Comparison of ENCODE assay signal across 13 cellular contexts in genomic region chr9:79610019-79610760, GRCh38. TPM values are rescaled to one million over a fixed set of nuclear protein-coding genes. Genes with fewer than 3 reads are reported as not detected.
DNase-seq lines count a peak whose midpoint lies in the region; ATAC-seq and TF ChIP-seq lines count a peak whose summit lies in the region.
"Had no signal": no experiment of that assay in that cellular context is flagged by ENCODE, and none has a peak within 500 bp of the region (broad histone marks: within the 10 kb centered on the region; RNA-seq: fewer than 3 reads in every experiment).

No MANE protein-coding gene starts in this region.

- in situ Hi-C loops in ACHN (cut with HindIII; ENCODE audit: low pct_ligation_motif_present, low pct_unique_long_range_greater_than_20kb, low sequenced_read_pairs), result no loop called here

- TF ChIP-seq RAD21 in SK-N-SH (IDR thresholded peaks at IDR 0.05; ENCODE audit: low read length), result peak; percentile 51

- no peak overlapping the region for H2AFZ ChIP-seq in SK-N-SH (ENCODE audit: low read depth)

- H3K27ac ChIP-seq in SK-N-SH (ENCODE audit: low read depth in 2 of 2, low read length in 1 of 2) (peak overlapping the region; percentile 89 to 97), WERI-Rb-1 (no peak overlapping the region)
- H3K27ac ChIP-seq: RWPE1 had no signal

- H3K9me3 Mint-ChIP-seq in activated T-helper 1 cell treated with anti-CD3 and anti-CD28 coated beads, Interleukin-12 subunit alpha, Interleukin-12 subunit beta, Interleukin-2, Interleukin-4 antibody, amounts not matched to agents 30 ng/mL and 10 ng/mL and 1 ng/mL, durations not matched to agents 14 hours and 24 hours and 36 hours, result peaks cover 7% of the 10 kb centered on the region

- no peak for ATAC-seq in GM21529 (IDR thresholded peaks at IDR 0.05; ENCODE audit: unreplicated experiment)

- H3K36me3 ChIP-seq in SK-N-SH (replicated peaks in 1 of 2; ENCODE audit: control insufficient read depth in 1 of 2, insufficient read depth in 2 of 2, low read length in 1 of 2) (peaks cover 13 to 26% of the 10 kb centered on the region in 2 experiments), WERI-Rb-1 (no peaks in the 10 kb centered on the region)

- peaks cover 95% of the 10 kb centered on the region for H3K79me2 ChIP-seq in SK-N-SH (ENCODE audit: insufficient read depth)

- intact Hi-C loops in activated T-helper 1 cell treated with anti-CD3 and anti-CD28 coated beads, Interleukin-12 subunit alpha, Interleukin-12 subunit beta, Interleukin-2, Interleukin-4 antibody, amounts not matched to agents 30 ng/mL and 10 ng/mL and 1 ng/mL, durations not matched to agents 14 hours and 24 hours and 36 hours (cut with micrococcal nuclease), result no loop called here

- H3F3A ChIP-seq in SK-N-SH (replicated peaks; ENCODE audit: insufficient read depth), result peaks cover 52% of the 10 kb centered on the region

- peak overlapping the region; percentile 64 for H3K4me2 ChIP-seq in SK-N-SH

- CTCF ChIA-PET in SK-N-SH (lab: Yijun Ruan, JAX), result interaction anchor here (1.1 to 2.8 kb wide), 6 partner anchors 9 to 535 kb away, joined by 3 to 7 read pairs (median 4); partner anchors contain the start of gene TLE4

- peak; percentile 93 to 94 for TF ChIP-seq EP300 in SK-N-SH (IDR thresholded peaks at IDR 0.05; ENCODE audit: borderline replicate concordance in 1 of 2, low read depth in 1 of 2, low read length in 1 of 2)

- POLR2A ChIA-PET in SK-N-SH (lab: Yijun Ruan, JAX), result interaction anchor here (0.7 to 1.3 kb wide), 5 partner anchors 8 to 108 kb away, joined by 3 to 8 read pairs (median 3); partner anchors contain the start of gene TLE4

- no peaks in the 10 kb centered on the region for H3K27me3 Mint-ChIP-seq in activated T-helper 1 cell treated with anti-CD3 and anti-CD28 coated beads, Interleukin-12 subunit alpha, Interleukin-12 subunit beta, Interleukin-2, Interleukin-4 antibody, amounts not matched to agents 30 ng/mL and 10 ng/mL and 1 ng/mL, durations not matched to agents 14 hours and 24 hours and 36 hours (ENCODE audit: insufficient read depth)

- DNase-seq in ACHN, result peak; percentile 79
- DNase-seq in HCEC 1CT, result peak; percentile 76
- peak; percentile 40 for DNase-seq in SK-N-SH
- DNase-seq in iris pigment epithelial cell (ENCODE audit: low read depth), result peak; percentile 38
- no peak for DNase-seq in DMS53 treated with DMSO at 0.1 percent for 48 hours (lab: John Stamatoyannopoulos, UW; ENCODE audit: unreplicated experiment)
- no peak for DNase-seq in WERI-Rb-1
- DNase-seq in activated T-helper 1 cell treated with anti-CD3 and anti-CD28 coated beads, Interleukin-12 subunit alpha, Interleukin-12 subunit beta, Interleukin-2, Interleukin-4 antibody, amounts not matched to agents 30 ng/mL and 10 ng/mL and 1 ng/mL, durations not matched to agents 14 hours and 24 hours and 36 hours (ENCODE audit: low spot score), result no peak
- DNase-seq: activated CD4-positive, CD25-positive, alpha-beta regulatory T cell; AML-193; NCI-H2107; small intestine had no signal

- H3K9me2 ChIP-seq in SK-N-SH, result no peaks in the 10 kb centered on the region

- peak overlapping the region; percentile 55; the same call in 1 of the 2 replicates for H3K9ac ChIP-seq in SK-N-SH

- H3K9me3 ChIP-seq in SK-N-SH (no peaks in the 10 kb centered on the region), WERI-Rb-1 (ENCODE audit: severe bottlenecking) (no peaks in the 10 kb centered on the region)

- peaks cover 8% of the 10 kb centered on the region for H3K36me3 Mint-ChIP-seq in activated T-helper 1 cell treated with anti-CD3 and anti-CD28 coated beads, Interleukin-12 subunit alpha, Interleukin-12 subunit beta, Interleukin-2, Interleukin-4 antibody, amounts not matched to agents 30 ng/mL and 10 ng/mL and 1 ng/mL, durations not matched to agents 14 hours and 24 hours and 36 hours (ENCODE audit: low read depth)

- H3K4me1 Mint-ChIP-seq in activated T-helper 1 cell treated with anti-CD3 and anti-CD28 coated beads, Interleukin-12 subunit alpha, Interleukin-12 subunit beta, Interleukin-2, Interleukin-4 antibody, amounts not matched to agents 30 ng/mL and 10 ng/mL and 1 ng/mL, durations not matched to agents 14 hours and 24 hours and 36 hours (ENCODE audit: low read depth), result peaks cover 7% of the 10 kb centered on the region

- no peak overlapping the region for H3K4me3 Mint-ChIP-seq in activated T-helper 1 cell treated with anti-CD3 and anti-CD28 coated beads, Interleukin-12 subunit alpha, Interleukin-12 subunit beta, Interleukin-2, Interleukin-4 antibody, amounts not matched to agents 30 ng/mL and 10 ng/mL and 1 ng/mL, durations not matched to agents 14 hours and 24 hours and 36 hours

- 13% methylated on average over 7 of the region's 7 CpGs for WGBS in SK-N-SH (ENCODE audit: low lambda C conversion rate)

- peaks cover 36 to 53% of the 10 kb centered on the region in 2 experiments; a peak in 3 of 4 replicates for H3K4me1 ChIP-seq in SK-N-SH (ENCODE audit: control insufficient read depth in 1 of 2, insufficient read depth in 2 of 2, low read depth in 1 of 2, low read length in 1 of 2)

- TF ChIP-seq CTCF in SK-N-SH (IDR thresholded peaks at IDR 0.05) (no peak), WERI-Rb-1 (IDR thresholded peaks at IDR 0.05; ENCODE audit: low read depth, low read length) (no peak)

- no peaks in the 10 kb centered on the region for H3K27me3 ChIP-seq in SK-N-SH (ENCODE audit: insufficient read depth)
- H3K27me3 ChIP-seq in WERI-Rb-1 (ENCODE audit: insufficient read depth, low read depth, severe bottlenecking), result no peaks in the 10 kb centered on the region

- H4K20me1 ChIP-seq in SK-N-SH (ENCODE audit: insufficient read depth), result peaks cover 46% of the 10 kb centered on the region

- H3K4me3 ChIP-seq in SK-N-SH (ENCODE audit: low read depth in 2 of 2, low read length in 1 of 2) (peak overlapping the region; percentile 12 to 21; a peak in 2 of 4 replicates), WERI-Rb-1 (ENCODE audit: low read depth, low read length) (no peak overlapping the region)

- H3K27ac Mint-ChIP-seq in activated T-helper 1 cell treated with anti-CD3 and anti-CD28 coated beads, Interleukin-12 subunit alpha, Interleukin-12 subunit beta, Interleukin-2, Interleukin-4 antibody, amounts not matched to agents 30 ng/mL and 10 ng/mL and 1 ng/mL, durations not matched to agents 14 hours and 24 hours and 36 hours, result no peak overlapping the region

TF ChIP-seq in SK-N-SH, 30 proteins besides CTCF, POLR2A, EP300 and RAD21 (continues in another document):
- peak; percentile 47 for TF ChIP-seq GATA2 (CRISPR knock-in tag; IDR thresholded peaks at IDR 0.05)
- TF ChIP-seq POLR2AphosphoS5 (IDR thresholded peaks at IDR 0.05; ENCODE audit: low read depth, low read length), result peak; percentile 94
- peak; percentile 94 for TF ChIP-seq PBX3 (IDR thresholded peaks at IDR 0.05)
- peak; percentile 85; the same call in 1 of the 2 replicates for TF ChIP-seq ZBTB33 (IDR thresholded peaks at IDR 0.05; ENCODE audit: borderline replicate concordance, low read depth)
- peak; percentile 96 for TF ChIP-seq NFIC (IDR thresholded peaks at IDR 0.05; ENCODE audit: borderline replicate concordance)

RNA-seq across cellular contexts. Expression of gene TLE4, which starts 38.4 kb away (rescaled TPM):
- polyA plus RNA-seq in SK-N-SH (2012; rRNA removed), result 40.4 and 49.5 TPM in 2 replicates
- 45.0 and 48.3 TPM in 2 replicates for polyA plus RNA-seq in SK-N-SH (2012; cell fraction: cytosol; rRNA removed)
- polyA plus RNA-seq in SK-N-SH (2012; cell fraction: nucleus; rRNA removed), result 86.9 and 87.3 TPM in 2 replicates
- total RNA-seq in activated T-helper 1 cell treated with anti-CD3 and anti-CD28 coated beads, Interleukin-12 subunit alpha, Interleukin-12 subunit beta, Interleukin-2, Interleukin-4 antibody, amounts not matched to agents 30 ng/mL and 10 ng/mL and 1 ng/mL, durations not matched to agents 14 hours and 24 hours and 36 hours, result 25.1 and 25.4 TPM in 2 replicates

Comparison
In these comparisons a context has a peak if more than half of its experiments do, and no peak if none do; other contexts are left out.
1. DNase-seq: peak in ACHN (single experiment), HCEC 1CT (single experiment), SK-N-SH (single experiment) and iris pigment epithelial cell (single experiment); none in DMS53 treated with DMSO at 0.1 percent for 48 hours (single experiment), WERI-Rb-1 (single experiment) and activated T-helper 1 cell treated with anti-CD3 and anti-CD28 coated beads, Interleukin-12 subunit alpha, Interleukin-12 subunit beta, Interleukin-2, Interleukin-4 antibody, amounts not matched to agents 30 ng/mL and 10 ng/mL and 1 ng/mL, durations not matched to agents 14 hours and 24 hours and 36 hours (single experiment).